23 cellular contexts compared by ENCODE assay signal in the genomic region with DNA sequence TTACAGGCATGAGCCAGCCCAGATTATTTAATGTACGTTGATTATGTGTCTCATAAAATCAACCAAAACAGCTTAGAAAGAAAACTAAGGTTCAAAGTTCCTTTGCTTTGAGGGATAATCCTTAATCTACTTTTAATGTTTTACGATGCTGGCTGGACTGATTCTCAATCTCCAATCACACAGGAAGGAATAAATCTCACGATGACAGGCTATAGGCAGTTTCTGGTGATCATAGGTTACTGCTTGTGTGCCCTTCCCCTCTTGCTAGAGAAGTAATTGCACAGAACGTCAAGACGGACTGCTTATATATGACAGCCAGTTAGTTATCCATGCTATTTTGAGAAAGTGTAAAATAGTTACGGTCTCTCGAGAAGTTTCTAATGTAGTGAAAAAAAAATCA. TPM values are rescaled to one million over a fixed set of nuclear protein-coding genes. Genes with fewer than 3 reads are reported as not detected.
DNase-seq lines count a peak whose midpoint lies in the region; ATAC-seq, FAIRE-seq and TF ChIP-seq lines count a peak whose summit lies in the region.
"Had no signal": no experiment of that assay in that cellular context is flagged by ENCODE, and none has a peak within 500 bp of the region (broad histone marks: within the 10 kb centered on the region; RNA-seq: fewer than 3 reads in every experiment).

No MANE protein-coding gene starts in this region.

- peak; percentile 96 for ATAC-seq in mucosa of descending colon

- H3K36me3 ChIP-seq in colonic mucosa = peaks cover 3% of the 10 kb centered on the region
- peaks cover 7% of the 10 kb centered on the region for H3K36me3 ChIP-seq in mucosa of descending colon (ENCODE audit: low read depth)
- peaks cover 11 to 12% of the 10 kb centered on the region in 2 donors for H3K36me3 ChIP-seq in small intestine (ENCODE audit: control insufficient read depth in 2 of 2, insufficient read depth in 2 of 2, low read length in 2 of 2)
- H3K36me3 ChIP-seq: BE2C had no signal

- H3K27ac ChIP-seq in colonic mucosa (peak overlapping the region; percentile 61), small intestine (ENCODE audit: low read depth in 1 of 2, low read length in 1 of 2) (peak overlapping the region in 1 of 2 donors; percentile 31)

- intact Hi-C loops in colonic mucosa (cut with DNase I) = no loop called here
- intact Hi-C loops in mucosa of descending colon (cut with DNase I, micrococcal nuclease) = no loop called here

- TF ChIP-seq CTCF in colonic mucosa (IDR thresholded peaks at IDR 0.05) (no peak), mucosa of descending colon (IDR thresholded peaks at IDR 0.05) (no peak)

- peak; percentile 6 for FAIRE-seq in H54 (lab: Jason Lieb, UNC)
- no peak for FAIRE-seq in small intestine (lab: Jason Lieb, UNC)
- FAIRE-seq: G401.6, GM12891, GM19239, H1, HTR-8/SVneo had no signal

- DNase-seq in H54 (ENCODE audit: insufficient read length, low spot score) = no peak
- DNase-seq in colonic mucosa = peak; percentile 30
- DNase-seq in mucosa of descending colon = peak in 1 of 3 donors; percentile 46
- peak; percentile 87 for DNase-seq in small intestine
- no peak for DNase-seq in ecto neural progenitor cell (ENCODE audit: low spot score)
- no peak for DNase-seq in NCI-H2171 (lab: John Stamatoyannopoulos, UW)
- DNase-seq in NCI-H1417 (lab: John Stamatoyannopoulos, UW) = no peak
- DNase-seq: ACHN; BE2C; C1 segment of cervical spinal cord; CD4-positive, CD25-positive, alpha-beta regulatory T cell; CD8-positive, alpha-beta memory T cell; COR-L47; DMS 273 treated with DMSO at 0.1 percent for 48 hours; DMS53; DND-41; IMR-90 had no signal

- no peak overlapping the region for H3K4me3 ChIP-seq in colonic mucosa
- H3K4me3 ChIP-seq in mucosa of descending colon = no peak overlapping the region
- H3K4me3 ChIP-seq in small intestine (ENCODE audit: low read depth in 1 of 2, low read length in 2 of 2) = no peak overlapping the region
- H3K4me3 ChIP-seq: HAP-1 had no signal

- H3K9ac ChIP-seq in colonic mucosa (ENCODE audit: low read depth in 2 of 2, low read length in 2 of 2) = no peak overlapping the region

- 40 to 75% (median 64%) methylated on average over 7 of the region's 7 CpGs for WGBS in small intestine, 3 donors

- no peaks in the 10 kb centered on the region for H3K4me1 ChIP-seq in colonic mucosa
- peaks cover 9% of the 10 kb centered on the region for H3K4me1 ChIP-seq in mucosa of descending colon (ENCODE audit: low read depth)
- H3K4me1 ChIP-seq in small intestine (ENCODE audit: control insufficient read depth in 2 of 2, insufficient read depth in 1 of 2, low read depth in 1 of 2, low read length in 1 of 2) = peaks cover 2 to 3% of the 10 kb centered on the region in 2 donors
- H3K4me1 ChIP-seq: BE2C, HAP-1 had no signal

- H3K27me3 ChIP-seq in colonic mucosa (no peaks in the 10 kb centered on the region), small intestine (ENCODE audit: control insufficient read depth in 2 of 2, insufficient read depth in 2 of 2, low read length in 2 of 2) (no peaks in the 10 kb centered on the region)
- H3K27me3 ChIP-seq: BE2C had no signal

- no peaks in the 10 kb centered on the region for H3K9me3 ChIP-seq in colonic mucosa
- no peaks in the 10 kb centered on the region for H3K9me3 ChIP-seq in mucosa of descending colon
- no peaks in the 10 kb centered on the region for H3K9me3 ChIP-seq in small intestine (ENCODE audit: control insufficient read depth, low read depth)
- H3K9me3 ChIP-seq: BE2C, HAP-1 had no signal

- TF ChIP-seq POLR2A in H54 (IDR thresholded peaks at IDR 0.05; ENCODE audit: low read depth, low read length) = no peak

RNA-seq across cellular contexts. Expression of a gene that starts 43.1 kb away (rescaled TPM):
- total RNA-seq in colonic mucosa = 1 to 10 TPM in 1 of 2 donors, under 1 TPM in 1; 0.72 to 2.9 TPM
- total RNA-seq in mucosa of descending colon = 10 to 100 TPM in 1 of 3 donors, 1 to 10 TPM in 1, not detected in 1; 2.2 to 12.6 TPM
- 1 to 10 TPM; 2.2 to 9.9 (median 5.1) TPM for polyA plus RNA-seq in small intestine

Comparison
In these comparisons a context has a peak if more than half of its experiments do, and no peak if none do; other contexts are left out.
1. DNase-seq: peak in colonic mucosa (single experiment) and small intestine (single experiment); none in H54 (single experiment), ecto neural progenitor cell (single experiment), NCI-H2171 (single experiment) and NCI-H1417 (0 of 3).